25 cellular contexts compared by ENCODE assay signal in the genomic region with DNA sequence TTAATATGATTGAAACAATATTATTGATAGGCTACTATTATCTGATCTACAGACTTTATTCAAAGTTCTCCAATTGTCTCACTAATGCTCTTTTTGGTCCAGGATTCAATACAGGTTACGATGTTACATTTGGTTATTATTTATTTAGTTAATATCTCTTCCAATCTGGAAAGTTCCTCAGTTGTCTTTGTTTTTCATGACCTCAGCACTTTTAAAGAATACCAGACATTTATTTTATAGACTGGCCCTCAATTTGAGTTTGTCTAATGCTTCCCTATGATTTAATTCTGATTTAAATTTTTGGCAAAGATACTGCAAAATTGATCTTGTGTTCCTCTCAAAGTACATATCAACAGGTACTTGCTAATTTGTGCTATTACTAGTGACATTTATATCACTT.
DNase-seq lines count a peak whose midpoint lies in the region; ATAC-seq, FAIRE-seq and TF ChIP-seq lines count a peak whose summit lies in the region.
"Had no signal": no experiment of that assay in that cellular context is flagged by ENCODE, and none has a peak within 500 bp of the region (broad histone marks: within the 10 kb centered on the region; RNA-seq: fewer than 3 reads in every experiment).

No MANE protein-coding gene starts in this region.

- no peaks in the 10 kb centered on the region for H3K23me2 ChIP-seq in H1 (ENCODE audit: low read depth, low read length)

- TF ChIP-seq CTCF in HepG2 (CRISPR knock-in tag; IDR thresholded peaks at IDR 0.05) (no peak), right lobe of liver (IDR thresholded peaks at IDR 0.05) (no peak), IMR-90 (conservative IDR thresholded peaks at IDR 0.05; ENCODE audit: low read depth, low read length) (no peak), H1 (IDR thresholded peaks at IDR 0.05; ENCODE audit: control extremely low read depth in 1 of 3, insufficient read depth in 1 of 3, low read depth in 1 of 3, low read length in 3 of 3) (no peak), PC-3 (conservative IDR thresholded peaks at IDR 0.05; ENCODE audit: low read depth, low read length) (no peak)

- H3K9ac ChIP-seq in HepG2 (ENCODE audit: insufficient read depth, low read depth, low read length) (no peak overlapping the region), IMR-90 (ENCODE audit: low read depth, low read length) (no peak overlapping the region), H1 (replicated peaks in 1 of 4; ENCODE audit: extremely low read depth in 1 of 4, low read depth in 3 of 4, low read length in 3 of 4) (no peak overlapping the region), PC-3 (ENCODE audit: low read length) (no peak overlapping the region)
- H3K9ac ChIP-seq: BLaER1 had no signal

- TF ChIP-seq POLR2A in HepG2 (IDR thresholded peaks at IDR 0.05; ENCODE audit: insufficient read depth in 1 of 2, low read depth in 2 of 2, low read length in 2 of 2) (no peak), right lobe of liver (IDR thresholded peaks at IDR 0.05) (no peak), IMR-90 (IDR thresholded peaks at IDR 0.05; ENCODE audit: low read depth, low read length) (no peak), H1 (IDR thresholded peaks at IDR 0.05; ENCODE audit: control extremely low read depth in 1 of 2, low read depth in 2 of 2, low read length in 2 of 2) (no peak)

- H2AFZ ChIP-seq in HepG2 (ENCODE audit: low read length) (no peak overlapping the region), IMR-90 (replicated peaks; ENCODE audit: low read length, poor library complexity) (no peak overlapping the region), H1 (ENCODE audit: low read length) (no peak overlapping the region), PC-3 (ENCODE audit: low read length) (no peak overlapping the region)

- no peak overlapping the region for H2AK5ac ChIP-seq in IMR-90 (ENCODE audit: low read depth, low read length)
- no peak overlapping the region for H2AK5ac ChIP-seq in H1 (ENCODE audit: low read depth, low read length)

- H3K79me2 ChIP-seq in HepG2 (ENCODE audit: insufficient read depth, low read length): no peaks in the 10 kb centered on the region
- H3K79me2 ChIP-seq in H1 (ENCODE audit: control insufficient read depth in 1 of 2, insufficient read depth in 2 of 2, low read length in 2 of 2): no peaks in the 10 kb centered on the region
- no peaks in the 10 kb centered on the region for H3K79me2 ChIP-seq in PC-3 (ENCODE audit: low read length)

- H4K91ac ChIP-seq in IMR-90 (ENCODE audit: insufficient read depth, low read depth, low read length) (no peak overlapping the region), H1 (replicated peaks; ENCODE audit: insufficient read length, low read length) (no peak overlapping the region)

- H4K20me1 ChIP-seq in HepG2 (ENCODE audit: insufficient read depth, low read length): no peaks in the 10 kb centered on the region
- H4K20me1 ChIP-seq in IMR-90 (ENCODE audit: insufficient read depth, low read length): no peaks in the 10 kb centered on the region
- H4K20me1 ChIP-seq in H1 (replicated peaks in 1 of 2; ENCODE audit: control insufficient read depth in 1 of 2, insufficient read depth in 2 of 2, low read length in 2 of 2): no peaks in the 10 kb centered on the region
- no peaks in the 10 kb centered on the region for H4K20me1 ChIP-seq in PC-3 (ENCODE audit: low read length)
- H4K20me1 ChIP-seq: BLaER1 had no signal

- no peak overlapping the region for H3K4me2 ChIP-seq in HepG2 (ENCODE audit: low read depth, low read length)
- no peak overlapping the region for H3K4me2 ChIP-seq in IMR-90 (ENCODE audit: low read depth, low read length)
- no peak overlapping the region for H3K4me2 ChIP-seq in H1 (ENCODE audit: insufficient read depth in 1 of 2, low read depth in 2 of 2, low read length in 2 of 2)
- no peak overlapping the region for H3K4me2 ChIP-seq in PC-3 (ENCODE audit: low read length)
- H3K4me2 ChIP-seq: BLaER1 had no signal

- TF ChIP-seq RAD21 in HepG2 (CRISPR knock-in tag; IDR thresholded peaks at IDR 0.05) (no peak), IMR-90 (IDR thresholded peaks at IDR 0.05; ENCODE audit: low read length) (no peak), H1 (IDR thresholded peaks at IDR 0.05 in 1 of 2, conservative IDR thresholded peaks at IDR 0.05 in 1 of 2; ENCODE audit: low read depth in 2 of 2, low read length in 2 of 2) (no peak)

- H2BK12ac ChIP-seq in H1 (ENCODE audit: low read depth, low read length): no peak overlapping the region

- dilution Hi-C loops in IMR-90 (cut with HindIII; ENCODE audit: low sequenced_read_pairs, unreplicated experiment): no loop called here

- CTCF ChIA-PET in HepG2 (lab: Yijun Ruan, JAX; ENCODE audit: low intra/inter-chr PET ratio, low total read pairs) (no interaction called here), IMR-90 (lab: Yijun Ruan, JAX) (no interaction called here), H1 (lab: Charles Lee; ENCODE audit: partially characterized antibody) (no interaction called here), PC-3 (lab: Charles Lee) (no interaction called here)

- H3K18ac ChIP-seq in IMR-90 (ENCODE audit: low read depth, low read length) (no peak overlapping the region), H1 (ENCODE audit: extremely low read depth, low read length) (no peak overlapping the region)

- POLR2A ChIA-PET in HepG2 (lab: Yijun Ruan, JAX) (no interaction called here), IMR-90 (lab: Charles Lee; ENCODE audit: unreplicated experiment) (no interaction called here), H1 (lab: Charles Lee; ENCODE audit: partially characterized antibody) (no interaction called here), PC-3 (lab: Charles Lee; ENCODE audit: unreplicated experiment) (no interaction called here)

- WGBS in HepG2 (ENCODE audit: low lambda C conversion rate): 31% methylated on average over 1 of the region's 1 CpG
- WGBS in right lobe of liver (ENCODE audit: insufficient coverage, low coverage, low lambda C conversion rate, missing lambda C conversion rate): 91% methylated on average over 1 of the region's 1 CpG
- no CpG with 5 or more reads among the region's 1 CpG for WGBS in IMR-90 (ENCODE audit: extremely low coverage in 2 of 2, insufficient read length in 1 of 2), 2 experiments
- 100% methylated on average over 1 of the region's 1 CpG; no CpG with 5 or more reads in 1 of the 2 experiments for WGBS in H1 (ENCODE audit: extremely low coverage in 1 of 2, insufficient coverage in 1 of 2, insufficient read length in 1 of 2, insufficient replicate concordance in 2 of 2, low coverage in 1 of 2, low lambda C conversion rate in 2 of 2, missing lambda C conversion rate in 1 of 2), 2 experiments

- H3K56ac ChIP-seq in IMR-90 (ENCODE audit: extremely low read depth, insufficient read depth, low read length): no peak overlapping the region
- no peak overlapping the region for H3K56ac ChIP-seq in H1 (replicated peaks; ENCODE audit: insufficient read length, low read depth, low read length)

- H2AK9ac ChIP-seq in IMR-90 (replicated peaks; ENCODE audit: low read depth, low read length, poor library complexity): no peak overlapping the region

- H3K9me3 ChIP-seq in HepG2 (ENCODE audit: low read length) (no peaks in the 10 kb centered on the region), right lobe of liver (no peaks in the 10 kb centered on the region), IMR-90 (ENCODE audit: control insufficient read depth, insufficient read depth, low read length) (peaks cover 2% of the 10 kb centered on the region; the same call in 1 of the 2 replicates), H1 (ENCODE audit: insufficient read depth in 2 of 2, low read depth in 1 of 2, low read length in 1 of 2) (no peaks in the 10 kb centered on the region), PC-3 (ENCODE audit: low read length) (peaks cover 9% of the 10 kb centered on the region)
- H3K9me3 ChIP-seq: BE2C, BLaER1 had no signal

- no peak for ATAC-seq in HepG2
- no peak for ATAC-seq in right lobe of liver
- ATAC-seq in IMR-90 (ENCODE audit: low read depth): no peak
- no peak for ATAC-seq in PC-3
- ATAC-seq: GM12878 had no signal

- H3K4me3 ChIP-seq in HepG2 (replicated peaks in 1 of 3; ENCODE audit: insufficient read depth in 1 of 3, low read depth in 2 of 3, low read length in 3 of 3) (no peak overlapping the region), right lobe of liver (no peak overlapping the region), IMR-90 (ENCODE audit: insufficient read depth, low read depth, low read length) (no peak overlapping the region), H1 (ENCODE audit: extremely low read depth in 1 of 4, insufficient read depth in 2 of 4, low read depth in 3 of 4, low read length in 4 of 4) (no peak overlapping the region), PC-3 (ENCODE audit: low read length) (no peak overlapping the region)
- H3K4me3 ChIP-seq: BLaER1, GM12878 had no signal

- FAIRE-seq in HepG2 (lab: Jason Lieb, UNC): no peak
- no peak for FAIRE-seq in H1 (lab: Jason Lieb, UNC)
- FAIRE-seq: GM12878, GM12892, GM18507 had no signal

- no peaks in the 10 kb centered on the region for H3K79me1 ChIP-seq in IMR-90 (ENCODE audit: low read depth in 1 of 2, low read length in 2 of 2)
- no peaks in the 10 kb centered on the region for H3K79me1 ChIP-seq in H1 (ENCODE audit: low read depth, low read length)

- H3K9me1 ChIP-seq in IMR-90 (ENCODE audit: insufficient read depth, low read length): no peaks in the 10 kb centered on the region

- in situ Hi-C loops in HepG2 (cut with HindIII; ENCODE audit: extremely low pct_ligation_motif_present, low pct_unique_long_range_greater_than_20kb): no loop called here
- in situ Hi-C loops in IMR-90 (cut with MboI; ENCODE audit: low sequenced_read_pairs): no loop called here

- no peak for DNase-seq in HepG2 (ENCODE audit: low spot score)
- DNase-seq in right lobe of liver: no peak
- no peak for DNase-seq in IMR-90
- no peak for DNase-seq in H1 (ENCODE audit: low read depth in 1 of 2, low spot score in 2 of 2)
- DNase-seq in PC-3: no peak
- no peak for DNase-seq in amniotic stem cell (lab: John Stamatoyannopoulos, UW)
- DNase-seq: ACHN; BE2C; C1 segment of cervical spinal cord; CD4-positive, alpha-beta memory T cell; CD4-positive, CD25-positive, alpha-beta regulatory T cell; CD8-positive, alpha-beta memory T cell; COR-L47; DMS 273 treated with DMSO at 0.1 percent for 48 hours; DMS153; DMS53; DMS79; DND-41; EL; GDM1 had no signal

- no peak overlapping the region for H4K8ac ChIP-seq in IMR-90 (ENCODE audit: low read depth in 2 of 2, low read length in 2 of 2)
- no peak overlapping the region for H4K8ac ChIP-seq in H1 (ENCODE audit: extremely low read depth, insufficient read depth, low read length)

- H3K23ac ChIP-seq in IMR-90 (ENCODE audit: low read depth, low read length) (no peak overlapping the region), H1 (ENCODE audit: insufficient read length) (no peak overlapping the region)

- no peaks in the 10 kb centered on the region for H3F3A ChIP-seq in PC-3 (ENCODE audit: low read length, unreplicated experiment)

- H2BK120ac ChIP-seq in IMR-90 (ENCODE audit: low read depth, low read length) (no peak overlapping the region), H1 (replicated peaks; ENCODE audit: low read depth, low read length) (no peak overlapping the region)

- H3K9me2 ChIP-seq in PC-3 (replicated peaks; ENCODE audit: low read length): no peaks in the 10 kb centered on the region

- H4K5ac ChIP-seq in IMR-90 (ENCODE audit: low read depth, low read length) (no peak overlapping the region), H1 (ENCODE audit: insufficient read length, low read depth, low read length) (no peak overlapping the region)

- H2BK20ac ChIP-seq in IMR-90 (ENCODE audit: low read depth, low read length) (no peak overlapping the region), H1 (ENCODE audit: low read length) (no peak overlapping the region)

- no peak for TF ChIP-seq EP300 in HepG2 (IDR thresholded peaks at IDR 0.05; ENCODE audit: low read depth in 2 of 2, low read length in 2 of 2)
- no peak for TF ChIP-seq EP300 in HepG2 (CRISPR knock-in tag; IDR thresholded peaks at IDR 0.05; ENCODE audit: borderline replicate concordance)
- no peak for TF ChIP-seq EP300 in H1 (IDR thresholded peaks at IDR 0.05; ENCODE audit: borderline replicate concordance in 1 of 2, low read depth in 2 of 2, low read length in 2 of 2)

- H3K27ac ChIP-seq in HepG2 (ENCODE audit: extremely low read length, insufficient read depth, low read length) (no peak overlapping the region), right lobe of liver (no peak overlapping the region), IMR-90 (ENCODE audit: insufficient read depth, low read length) (no peak overlapping the region), H1 (ENCODE audit: low read depth, low read length) (no peak overlapping the region), PC-3 (ENCODE audit: low read length) (no peak overlapping the region)
- H3K27ac ChIP-seq: 22Rv1, BLaER1 had no signal

- BruUV-seq in HepG2 (replicated peaks; lab: Mats Ljungman, UMichigan): no TSS peak
- no TSS peak for BruUV-seq in IMR-90 (replicated peaks; lab: Mats Ljungman, UMichigan)
- BruUV-seq in PC-3 (replicated peaks; lab: Mats Ljungman, UMichigan): no TSS peak

- H3K4ac ChIP-seq in IMR-90 (ENCODE audit: low read depth, low read length) (no peak overlapping the region), H1 (replicated peaks; ENCODE audit: insufficient read length, low read depth, low read length) (no peak overlapping the region)

- no peak overlapping the region for H3K14ac ChIP-seq in IMR-90 (replicated peaks; ENCODE audit: low read depth, low read length)
- H3K14ac ChIP-seq in H1 (ENCODE audit: insufficient read length): no peak overlapping the region

- H2BK15ac ChIP-seq in IMR-90 (ENCODE audit: low read depth, low read length) (no peak overlapping the region), H1 (ENCODE audit: low read length) (no peak overlapping the region)

- H3K4me1 ChIP-seq in HepG2 (ENCODE audit: insufficient read depth, low read length) (no peaks in the 10 kb centered on the region), right lobe of liver (no peaks in the 10 kb centered on the region), IMR-90 (ENCODE audit: control insufficient read depth, insufficient read depth, low read length) (no peaks in the 10 kb centered on the region), H1 (replicated peaks in 1 of 4; ENCODE audit: control insufficient read depth in 3 of 4, insufficient read depth in 4 of 4, low read length in 3 of 4) (peaks cover 0 to 4% (median 0%) of the 10 kb centered on the region in 4 experiments; a peak in 1 of 7 replicates), PC-3 (ENCODE audit: insufficient read depth, low read length) (no peaks in the 10 kb centered on the region)
- H3K4me1 ChIP-seq: BE2C, BLaER1 had no signal

- H3K36me3 ChIP-seq in HepG2 (replicated peaks in 1 of 2; ENCODE audit: control insufficient read depth in 1 of 2, insufficient read depth in 2 of 2, low read length in 2 of 2) (no peaks in the 10 kb centered on the region), right lobe of liver (no peaks in the 10 kb centered on the region), IMR-90 (ENCODE audit: control insufficient read depth, insufficient read depth, low read length) (no peaks in the 10 kb centered on the region), H1 (ENCODE audit: control insufficient read depth in 2 of 4, insufficient read depth in 4 of 4, low read length in 3 of 4) (no peaks in the 10 kb centered on the region), PC-3 (ENCODE audit: low read depth, low read length) (no peaks in the 10 kb centered on the region)
- H3K36me3 ChIP-seq: BE2C, BLaER1 had no signal

- H2BK5ac ChIP-seq in IMR-90 (ENCODE audit: low read depth, low read length, poor library complexity, severe bottlenecking): no peak overlapping the region
- H2BK5ac ChIP-seq in H1 (ENCODE audit: low read depth, low read length): no peak overlapping the region

- H3K27me3 ChIP-seq in HepG2 (ENCODE audit: control insufficient read depth in 1 of 2, insufficient read depth in 2 of 2, low read length in 2 of 2) (no peaks in the 10 kb centered on the region), right lobe of liver (no peaks in the 10 kb centered on the region), IMR-90 (ENCODE audit: control insufficient read depth, insufficient read depth, low read length) (no peaks in the 10 kb centered on the region), H1 (replicated peaks in 1 of 4; ENCODE audit: control insufficient read depth in 3 of 4, extremely low read depth in 1 of 4, insufficient read depth in 3 of 4, low read length in 3 of 4) (no peaks in the 10 kb centered on the region), PC-3 (ENCODE audit: low read length) (0 out of 2 replicates have a peak, but pooled peaks cover 4% of the 10 kb centered on the region)
- H3K27me3 ChIP-seq: BE2C, BLaER1 had no signal

- intact Hi-C loops in HepG2 (cut with micrococcal nuclease; ENCODE audit: unreplicated experiment) (no loop called here), right lobe of liver (cut with DNase I) (no loop called here), IMR-90 (cut with micrococcal nuclease) (no loop called here), PC-3 (cut with micrococcal nuclease) (no loop called here)
